Comparison of ENCODE assay signal across 9 cellular contexts in genomic region chr19:2546128-2547032, GRCh38.
A peak's percentile ranks its signal among the peaks of the same experiment; 100 is the strongest.
DNase-seq lines count a peak whose midpoint lies in the region; ATAC-seq and TF ChIP-seq lines count a peak whose summit lies in the region.
"Had no signal": no experiment of that assay in that cellular context is flagged by ENCODE, and none has a peak within 500 bp of the region (broad histone marks: within the 10 kb centered on the region; RNA-seq: fewer than 3 reads in every experiment).

No MANE protein-coding gene starts in this region.

- TF ChIP-seq POLR2A in uterus (IDR thresholded peaks at IDR 0.05) = no peak

- H3K27ac ChIP-seq in uterus = peak overlapping the region; percentile 42 to 65

- peak; percentile 13 for ATAC-seq in esophagus mucosa

- H3K9me3 ChIP-seq in mucosa of stomach (ENCODE audit: control insufficient read depth, low read length) (no peaks in the 10 kb centered on the region), uterus (no peaks in the 10 kb centered on the region)

- H3K36me3 ChIP-seq in mucosa of stomach (ENCODE audit: control insufficient read depth, insufficient read depth, low read length) = no peaks in the 10 kb centered on the region
- H3K36me3 ChIP-seq in uterus = no peaks in the 10 kb centered on the region

- intact Hi-C loops in uterus (cut with DNase I; ENCODE audit: low total_unique reads) = no loop called here

- H3K4me1 ChIP-seq in mucosa of stomach (ENCODE audit: control insufficient read depth, insufficient read depth, low read length) (peaks cover 39% of the 10 kb centered on the region), uterus (peaks cover 0 to 11% of the 10 kb centered on the region in 2 donors)

- H3K27me3 ChIP-seq in mucosa of stomach (ENCODE audit: control insufficient read depth, insufficient read depth, low read length) (no peaks in the 10 kb centered on the region), uterus (no peaks in the 10 kb centered on the region)

- H3K9ac ChIP-seq in mucosa of stomach (ENCODE audit: low read length) = peak overlapping the region; percentile 50

- DNase-seq in NCI-H748 (lab: John Stamatoyannopoulos, UW; ENCODE audit: unreplicated experiment) (peak; percentile 40), NCI-H748 treated with DMSO at 0.1 percent for 48 hours (lab: John Stamatoyannopoulos, UW) (no peak), uterus (peak; percentile 60 to 66), NCI-H187 treated with DMSO at 0.1 percent for 48 hours (lab: John Stamatoyannopoulos, UW) (no peak), OCI-M2 (lab: John Stamatoyannopoulos, UW; ENCODE audit: unreplicated experiment) (no peak)
- no peak for DNase-seq in effector CD8-positive, alpha-beta T cell (lab: John Stamatoyannopoulos, UW)
- DNase-seq: activated T-cell treated with anti-CD3 and anti-CD28 coated beads, Interleukin-2, amount 50 U/mL, for 1 hour had no signal

- no peak for TF ChIP-seq CTCF in uterus (IDR thresholded peaks at IDR 0.05)

- H3K4me3 ChIP-seq in mucosa of stomach (ENCODE audit: low read length) (no peak overlapping the region), uterus (no peak overlapping the region)

Comparison
In these comparisons a context has a peak if more than half of its experiments do, and no peak if none do; other contexts are left out.
1. DNase-seq: peak in NCI-H748 (single experiment) and uterus (2 of 2); none in NCI-H748 treated with DMSO at 0.1 percent for 48 hours (single experiment), effector CD8-positive, alpha-beta T cell (single experiment), NCI-H187 treated with DMSO at 0.1 percent for 48 hours (single experiment) and OCI-M2 (single experiment).